In genomic region chr4:87930629-87931028, GRCh38 we compare ENCODE assay signal across 20 cellular contexts. TPM values are rescaled to one million over a fixed set of nuclear protein-coding genes. Genes with fewer than 3 reads are reported as not detected.
"Had no signal": no experiment of that assay in that cellular context is flagged by ENCODE, and none has a peak within 500 bp of the region (broad histone marks: within the 10 kb centered on the region; RNA-seq: fewer than 3 reads in every experiment).

No MANE protein-coding gene starts in this region.

- H3K27me3 ChIP-seq: dorsolateral prefrontal cortex, esophagus muscularis mucosa, foreskin keratinocyte, gastroesophageal sphincter, heart left ventricle, hepatocyte, left lung had no signal

- DNase-seq: dermis blood vessel endothelial cell; dorsolateral prefrontal cortex; effector CD4-positive, alpha-beta T cell; effector memory CD4-positive, alpha-beta T cell; foreskin keratinocyte; heart left ventricle; hypothalamus; left cardiac atrium; left lung; left ventricle myocardium superior; lower lobe of right lung; mesenchymal stem cell; midbrain; naive thymus-derived CD4-positive, alpha-beta T cell had no signal

- H3K4me3 ChIP-seq: coronary artery, dorsolateral prefrontal cortex, esophagus muscularis mucosa, gastroesophageal sphincter, heart left ventricle, hepatocyte, left lung, lower lobe of right lung had no signal

- H3K4me1 Mint-ChIP-seq: naive thymus-derived CD4-positive, alpha-beta T cell had no signal

- H3K4me1 ChIP-seq: esophagus muscularis mucosa, foreskin keratinocyte, gastroesophageal sphincter, heart left ventricle, left lung, lower lobe of right lung had no signal

- H3K27ac Mint-ChIP-seq: naive thymus-derived CD4-positive, alpha-beta T cell had no signal

- H3K4me2 ChIP-seq: hepatocyte had no signal

- H3K36me3 ChIP-seq: esophagus muscularis mucosa, gastroesophageal sphincter, heart left ventricle, left lung, lower lobe of right lung had no signal

- H3K79me2 ChIP-seq: hepatocyte had no signal

- H3K9me3 ChIP-seq: lower lobe of right lung had no signal

- H3K27ac ChIP-seq: coronary artery, dorsolateral prefrontal cortex, esophagus muscularis mucosa, foreskin keratinocyte, gastroesophageal sphincter, heart left ventricle, hepatocyte, left lung, lower lobe of right lung had no signal

- H3K4me3 Mint-ChIP-seq: naive thymus-derived CD4-positive, alpha-beta T cell had no signal

- H2AFZ ChIP-seq: hepatocyte had no signal

- ATAC-seq: foreskin keratinocyte; gastroesophageal sphincter; heart left ventricle; left cardiac atrium; left lung; left ventricle myocardium superior; lower lobe of right lung; naive thymus-derived CD4-positive, alpha-beta T cell had no signal

RNA-seq across cellular contexts. Expression of gene SPP1, which starts 44.9 kb away (rescaled TPM):
- total RNA-seq: endothelial cell of umbilical vein, lung microvascular endothelial cell had no signal
- polyA plus RNA-seq: endothelial cell of umbilical vein; naive thymus-derived CD4-positive, alpha-beta T cell had no signal
